ENCODE assay signal across 14 cellular contexts in genomic region chr5:73638344-73639095, GRCh38. TPM values are rescaled to one million over a fixed set of nuclear protein-coding genes. Genes with fewer than 3 reads are reported as not detected.
A peak's percentile ranks its signal among the peaks of the same experiment; 100 is the strongest.
DNase-seq lines count a peak whose midpoint lies in the region; ATAC-seq and TF ChIP-seq lines count a peak whose summit lies in the region.
"Had no signal": no experiment of that assay in that cellular context is flagged by ENCODE, and none has a peak within 500 bp of the region (broad histone marks: within the 10 kb centered on the region; RNA-seq: fewer than 3 reads in every experiment).

No MANE protein-coding gene starts in this region.

- H3K4me1 ChIP-seq in PC-9 (replicated peaks; ENCODE audit: insufficient read depth) = peaks cover 77% of the 10 kb centered on the region
- H3K4me1 ChIP-seq: upper lobe of right lung had no signal

- peak overlapping the region; percentile 15; the same call in 1 of the 2 replicates for H3K4me3 ChIP-seq in PC-9
- H3K4me3 ChIP-seq: right lobe of liver, upper lobe of right lung had no signal

- peaks cover 34% of the 10 kb centered on the region for H3F3A ChIP-seq in PC-9 (ENCODE audit: insufficient read depth, low read depth)

- no peaks in the 10 kb centered on the region for H3K36me3 Mint-ChIP-seq in chondrocyte (ENCODE audit: low read depth)
- no peaks in the 10 kb centered on the region for H3K36me3 Mint-ChIP-seq in mesothelial cell of epicardium
- H3K36me3 Mint-ChIP-seq: activated naive CD4-positive, alpha-beta T cell treated with anti-CD3 and anti-CD28 coated beads, Interleukin-2, amount 10 ng/mL, durations not matched to agents 7 days and 5 days had no signal

- no TSS peak for BruUV-seq in PC-9 (replicated peaks; lab: Mats Ljungman, UMichigan)

- intact Hi-C loops in PC-9 (cut with micrococcal nuclease; ENCODE audit: unreplicated experiment) = loop anchor here (1.0 to 5.0 kb wide), 2 partner anchors 16 to 64 kb away; no protein-coding TSS in a partner anchor

- DNase-seq in Daoy (ENCODE audit: low read depth) = peak; percentile 37
- peak in 1 of 2 experiments; percentile 95 for DNase-seq in PC-9
- no peak for DNase-seq in chondrocyte (ENCODE audit: low spot score)
- peak; percentile 56 to 91 for DNase-seq in lung microvascular endothelial cell (ENCODE audit: low read depth in 2 of 2)
- DNase-seq in mesothelial cell of epicardium (ENCODE audit: low spot score in 2 of 2, unreplicated experiment in 2 of 2) = no peak
- no peak for DNase-seq in stimulated activated naive CD8-positive, alpha-beta T cell treated with anti-CD3 and anti-CD28 coated beads, Interleukin-15, Interleukin-2, amounts not matched to agents 100 U/mL and 50 U/mL, for 24 hours
- DNase-seq in SIG-M5 treated with dmso at 0.1 percent for 504 hours (lab: John Stamatoyannopoulos, UW; ENCODE audit: unreplicated experiment) = no peak
- DNase-seq: activated CD4-positive, alpha-beta T cell treated with anti-CD3 and anti-CD28 coated beads, Interleukin-2, amount 10 ng/mL, durations not matched to agents 24 days and 14 days; activated naive CD4-positive, alpha-beta T cell treated with anti-CD3 and anti-CD28 coated beads, Interleukin-2, amount 10 ng/mL, durations not matched to agents 7 days and 5 days; C1 segment of cervical spinal cord; NCI-H345; right lobe of liver; upper lobe of right lung had no signal

- peak overlapping the region; percentile 67 for H3K4me2 ChIP-seq in PC-9

- no peaks in the 10 kb centered on the region for H3K27me3 Mint-ChIP-seq in chondrocyte (ENCODE audit: low read depth)
- H3K27me3 Mint-ChIP-seq in mesothelial cell of epicardium (ENCODE audit: low read depth) = peaks cover 72% of the 10 kb centered on the region

- H3K4me3 Mint-ChIP-seq in chondrocyte (ENCODE audit: unreplicated experiment) (peak overlapping the region; percentile 3), mesothelial cell of epicardium (no peak overlapping the region)
- H3K4me3 Mint-ChIP-seq: activated CD4-positive, alpha-beta T cell treated with anti-CD3 and anti-CD28 coated beads, Interleukin-2, amount 10 ng/mL, durations not matched to agents 24 days and 14 days; activated naive CD4-positive, alpha-beta T cell treated with anti-CD3 and anti-CD28 coated beads, Interleukin-2, amount 10 ng/mL, durations not matched to agents 7 days and 5 days had no signal

- H3K9me2 ChIP-seq in PC-9 (ENCODE audit: insufficient read depth) = no peaks in the 10 kb centered on the region

- H3K27ac Mint-ChIP-seq in chondrocyte (ENCODE audit: unreplicated experiment) (peak overlapping the region; percentile 87), mesothelial cell of epicardium (no peak overlapping the region)
- H3K27ac Mint-ChIP-seq: activated CD4-positive, alpha-beta T cell treated with anti-CD3 and anti-CD28 coated beads, Interleukin-2, amount 10 ng/mL, durations not matched to agents 24 days and 14 days; activated naive CD4-positive, alpha-beta T cell treated with anti-CD3 and anti-CD28 coated beads, Interleukin-2, amount 10 ng/mL, durations not matched to agents 7 days and 5 days had no signal

- 0 out of 2 replicates have a peak, but pooled peaks cover 6% of the 10 kb centered on the region for H3K9me3 ChIP-seq in PC-9 (ENCODE audit: insufficient read depth, low read depth)
- H3K9me3 ChIP-seq: right lobe of liver, upper lobe of right lung had no signal

- no peaks in the 10 kb centered on the region for H4K20me1 ChIP-seq in PC-9 (ENCODE audit: insufficient read depth)

- H3K27ac ChIP-seq in PC-9 = peak overlapping the region; percentile 90
- H3K27ac ChIP-seq: right lobe of liver, upper lobe of right lung had no signal

- TF ChIP-seq CTCF in PC-9 (conservative IDR thresholded peaks at IDR 0.05) (no peak), chondrocyte (IDR thresholded peaks at IDR 0.05) (no peak), mesothelial cell of epicardium (IDR thresholded peaks at IDR 0.05; ENCODE audit: unreplicated experiment) (no peak)

- CTCF ChIA-PET in PC-9 (lab: Charles Lee) = no interaction called here

- no peak for ATAC-seq in stimulated activated naive CD8-positive, alpha-beta T cell treated with anti-CD3 and anti-CD28 coated beads, Interleukin-15, Interleukin-2, amounts not matched to agents 100 U/mL and 50 U/mL, for 24 hours
- no peak for ATAC-seq in HG03521 (IDR thresholded peaks at IDR 0.05; ENCODE audit: unreplicated experiment)
- ATAC-seq: upper lobe of right lung had no signal

- peaks cover 42% of the 10 kb centered on the region for H3K36me3 ChIP-seq in PC-9 (ENCODE audit: low read depth)
- H3K36me3 ChIP-seq: right lobe of liver, upper lobe of right lung had no signal

- H3K79me2 ChIP-seq in PC-9 (ENCODE audit: low read depth) = peaks cover 92% of the 10 kb centered on the region

- H3K9me3 Mint-ChIP-seq in chondrocyte (ENCODE audit: low read depth) (no peaks in the 10 kb centered on the region), mesothelial cell of epicardium (no peaks in the 10 kb centered on the region)
- H3K9me3 Mint-ChIP-seq: activated CD4-positive, alpha-beta T cell treated with anti-CD3 and anti-CD28 coated beads, Interleukin-2, amount 10 ng/mL, durations not matched to agents 24 days and 14 days; activated naive CD4-positive, alpha-beta T cell treated with anti-CD3 and anti-CD28 coated beads, Interleukin-2, amount 10 ng/mL, durations not matched to agents 7 days and 5 days had no signal

- H2AFZ ChIP-seq in PC-9 = no peak overlapping the region

- H3K27me3 ChIP-seq in PC-9 (ENCODE audit: insufficient read depth, low read depth) = no peaks in the 10 kb centered on the region
- H3K27me3 ChIP-seq: right lobe of liver, upper lobe of right lung had no signal

- H3K4me1 Mint-ChIP-seq in chondrocyte (ENCODE audit: low read depth) (peaks cover 55% of the 10 kb centered on the region), mesothelial cell of epicardium (peaks cover 6% of the 10 kb centered on the region)
- H3K4me1 Mint-ChIP-seq: activated CD4-positive, alpha-beta T cell treated with anti-CD3 and anti-CD28 coated beads, Interleukin-2, amount 10 ng/mL, durations not matched to agents 24 days and 14 days; activated naive CD4-positive, alpha-beta T cell treated with anti-CD3 and anti-CD28 coated beads, Interleukin-2, amount 10 ng/mL, durations not matched to agents 7 days and 5 days had no signal

- POLR2A ChIA-PET in PC-9 (lab: Charles Lee; ENCODE audit: unreplicated experiment) = interaction anchor here (0.6 kb wide), 1 partner anchor 24 kb away, joined by 7 read pairs; no protein-coding TSS in a partner anchor

RNA-seq across cellular contexts. Expression of gene ARHGEF28, which starts 12.5 kb away (rescaled TPM):
- 0.65 and 3.9 TPM in 2 replicates for total RNA-seq in Daoy (2014; rRNA removed; shearing (Covaris generic))
- total RNA-seq in PC-9 (2021) (62.5 and 77.5 TPM in 2 replicates), chondrocyte (9.3 to 20.1 TPM (median 10.1 TPM) in 3 replicates), lung microvascular endothelial cell (49.3 and 83.1 TPM in 2 replicates), mesothelial cell of epicardium (0.22 to 0.40 TPM (median 0.29 TPM) in 3 replicates)

Comparison
In these comparisons a context has a peak if more than half of its experiments do, and no peak if none do; other contexts are left out.
1. DNase-seq: peak in Daoy (single experiment) and lung microvascular endothelial cell (2 of 2); none in chondrocyte (single experiment), mesothelial cell of epicardium (0 of 2), stimulated activated naive CD8-positive, alpha-beta T cell treated with anti-CD3 and anti-CD28 coated beads, Interleukin-15, Interleukin-2, amounts not matched to agents 100 U/mL and 50 U/mL, for 24 hours (single experiment) and SIG-M5 treated with dmso at 0.1 percent for 504 hours (single experiment).